In the genomic region with DNA sequence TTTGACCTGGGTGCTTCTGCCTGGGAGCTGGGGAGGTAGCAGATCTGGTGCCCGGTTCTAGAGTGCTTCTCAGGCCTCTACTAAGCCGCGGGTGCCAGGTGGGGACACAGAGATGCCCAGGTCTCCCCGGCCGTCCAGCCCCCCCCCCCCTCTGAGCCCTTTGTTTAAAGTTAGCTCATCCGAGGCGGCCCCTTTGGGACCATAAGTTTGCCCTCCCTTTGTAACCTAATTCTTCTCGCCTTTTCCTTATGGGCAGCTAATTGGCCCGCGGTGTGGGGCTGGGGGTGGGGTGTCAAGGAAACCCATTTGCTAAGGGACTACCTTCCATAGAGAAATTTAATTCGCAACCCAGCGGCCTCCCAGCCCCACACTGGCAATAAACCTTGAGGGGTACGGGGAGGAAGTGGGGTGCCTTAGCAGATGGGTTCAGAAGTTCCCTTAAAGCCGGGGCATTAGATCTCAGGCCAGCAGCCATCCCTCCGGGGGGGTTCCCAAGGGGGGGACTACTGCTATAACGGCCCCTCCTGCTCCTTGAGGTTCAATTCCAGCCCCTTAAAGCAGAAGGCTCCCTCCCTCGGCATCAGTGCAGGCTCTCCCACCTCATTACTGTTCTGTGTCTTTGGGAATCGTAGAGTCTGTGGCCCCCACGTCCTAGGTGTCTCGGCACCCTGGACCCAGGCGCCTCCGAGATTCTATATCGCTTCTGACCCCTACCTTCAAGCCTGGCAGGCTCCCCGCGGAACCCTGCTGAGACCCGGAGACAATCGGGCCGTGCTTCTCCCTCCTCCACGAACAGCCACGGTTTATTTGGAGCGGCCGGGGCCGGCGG, we compare ENCODE assay signal across 11 cellular contexts. TPM values are rescaled to one million over a fixed set of nuclear protein-coding genes. Genes with fewer than 3 reads are reported as not detected.
DNase-seq lines count a peak whose midpoint lies in the region; ATAC-seq and TF ChIP-seq lines count a peak whose summit lies in the region.
"Had no signal": no experiment of that assay in that cellular context is flagged by ENCODE, and none has a peak within 500 bp of the region (broad histone marks: within the 10 kb centered on the region; RNA-seq: fewer than 3 reads in every experiment).

No MANE protein-coding gene starts in this region.

- peaks cover 20% of the 10 kb centered on the region for H3K4me1 Mint-ChIP-seq in HFFc6 (ENCODE audit: low read depth)

- H3K79me2 ChIP-seq in neural cell (replicated peaks; ENCODE audit: insufficient read depth, low read length), result no peaks in the 10 kb centered on the region

- no peaks in the 10 kb centered on the region for H3K9me3 Mint-ChIP-seq in HFFc6

- TF ChIP-seq RAD21 in neural cell (conservative IDR thresholded peaks at IDR 0.05), result no peak

- peak overlapping the region; percentile 100 for H3K4me3 Mint-ChIP-seq in HFFc6

- H3K9ac ChIP-seq in neural cell (ENCODE audit: low read length), result no peak overlapping the region

- H3K36me3 ChIP-seq in BJ (ENCODE audit: control insufficient read depth, insufficient read depth, low read length), result peaks cover 2% of the 10 kb centered on the region
- H3K36me3 ChIP-seq in neural cell (ENCODE audit: insufficient read depth, low read length), result no peaks in the 10 kb centered on the region

- peak overlapping the region; percentile 91 for H3K4me3 ChIP-seq in BJ (ENCODE audit: low read depth, low read length)
- peak overlapping the region; percentile 86 for H3K4me3 ChIP-seq in coronary artery
- no peak overlapping the region for H3K4me3 ChIP-seq in neural cell (ENCODE audit: low read length)

- H3K27me3 Mint-ChIP-seq in HFFc6 (ENCODE audit: insufficient read depth), result peaks cover 7% of the 10 kb centered on the region

- TF ChIP-seq CTCF in BJ (IDR thresholded peaks at IDR 0.05; ENCODE audit: insufficient read depth, low read depth, low read length) (no peak), HFFc6 (IDR thresholded peaks at IDR 0.05) (no peak), coronary artery (IDR thresholded peaks at IDR 0.05) (no peak), neural cell (IDR thresholded peaks at IDR 0.05; ENCODE audit: poor library complexity, severe bottlenecking) (no peak)

- peak overlapping the region; percentile 94 for H3K27ac Mint-ChIP-seq in HFFc6

- H4K20me1 ChIP-seq in neural cell (ENCODE audit: insufficient read depth), result no peaks in the 10 kb centered on the region

- H3K27me3 ChIP-seq in BJ (ENCODE audit: control insufficient read depth, insufficient read depth, low read length) (no peaks in the 10 kb centered on the region; the same call in 1 of the 2 replicates), neural cell (ENCODE audit: insufficient read depth, low read depth, low read length) (peaks cover 100% of the 10 kb centered on the region)

- H3K9me2 ChIP-seq in neural cell (ENCODE audit: insufficient read depth, low read length), result no peaks in the 10 kb centered on the region

- POLR2A ChIA-PET in BJ (lab: Charles Lee), result no interaction called here

- no peak overlapping the region for H3K4me2 ChIP-seq in neural cell (ENCODE audit: low read length)

- TF ChIP-seq EP300 in neural cell (conservative IDR thresholded peaks at IDR 0.05; ENCODE audit: poor library complexity, severe bottlenecking), result no peak

- ATAC-seq in HG03469 (IDR thresholded peaks at IDR 0.05; ENCODE audit: unreplicated experiment), result no peak

- DNase-seq in BJ (ENCODE audit: low read depth), result no peak
- DNase-seq in HFFc6, result no peak
- peak; percentile 65 for DNase-seq in coronary artery (ENCODE audit: low spot score)
- no peak for DNase-seq in NOMO-1 treated with DMSO at 0.1 percent for 48 hours (lab: John Stamatoyannopoulos, UW; ENCODE audit: unreplicated experiment)
- no peak for DNase-seq in SHP77 (lab: John Stamatoyannopoulos, UW)
- no peak for DNase-seq in iPS-NIHi11 (ENCODE audit: low spot score)
- DNase-seq: NCI-H1048; stimulated activated CD4-positive, alpha-beta T cell treated with anti-CD3 and anti-CD28 coated beads, Interleukin-1b, Interleukin-23, amount 100 ng/mL, for 48 hours had no signal

- H3K9me3 ChIP-seq in neural cell (ENCODE audit: low read length), result no peaks in the 10 kb centered on the region

- no peak overlapping the region for H2AFZ ChIP-seq in neural cell (ENCODE audit: low read depth, low read length)

- no peak overlapping the region for H3K27ac ChIP-seq in coronary artery
- no peak overlapping the region for H3K27ac ChIP-seq in neural cell (ENCODE audit: low read length)

- CTCF ChIA-PET in BJ (lab: Yijun Ruan, JAX), result interaction anchor here (1.0 to 2.0 kb wide), 3 partner anchors 9 to 117 kb away, joined by 3 to 10 read pairs (median 3); no protein-coding TSS in a partner anchor

- H3K36me3 Mint-ChIP-seq in HFFc6 (ENCODE audit: low read depth), result peaks cover 28% of the 10 kb centered on the region

- no peaks in the 10 kb centered on the region for H3F3A ChIP-seq in neural cell (ENCODE audit: insufficient read depth, low read length, poor library complexity, severe bottlenecking)

TF ChIP-seq in neural cell, 6 proteins besides CTCF, POLR2A, EP300 and RAD21:
- no peak for TF ChIP-seq TAF1 (IDR thresholded peaks at IDR 0.05; ENCODE audit: low read depth)
- TF ChIP-seq MXI1 (conservative IDR thresholded peaks at IDR 0.05; ENCODE audit: poor library complexity, severe bottlenecking), result no peak
- TF ChIP-seq, protein P1, sequence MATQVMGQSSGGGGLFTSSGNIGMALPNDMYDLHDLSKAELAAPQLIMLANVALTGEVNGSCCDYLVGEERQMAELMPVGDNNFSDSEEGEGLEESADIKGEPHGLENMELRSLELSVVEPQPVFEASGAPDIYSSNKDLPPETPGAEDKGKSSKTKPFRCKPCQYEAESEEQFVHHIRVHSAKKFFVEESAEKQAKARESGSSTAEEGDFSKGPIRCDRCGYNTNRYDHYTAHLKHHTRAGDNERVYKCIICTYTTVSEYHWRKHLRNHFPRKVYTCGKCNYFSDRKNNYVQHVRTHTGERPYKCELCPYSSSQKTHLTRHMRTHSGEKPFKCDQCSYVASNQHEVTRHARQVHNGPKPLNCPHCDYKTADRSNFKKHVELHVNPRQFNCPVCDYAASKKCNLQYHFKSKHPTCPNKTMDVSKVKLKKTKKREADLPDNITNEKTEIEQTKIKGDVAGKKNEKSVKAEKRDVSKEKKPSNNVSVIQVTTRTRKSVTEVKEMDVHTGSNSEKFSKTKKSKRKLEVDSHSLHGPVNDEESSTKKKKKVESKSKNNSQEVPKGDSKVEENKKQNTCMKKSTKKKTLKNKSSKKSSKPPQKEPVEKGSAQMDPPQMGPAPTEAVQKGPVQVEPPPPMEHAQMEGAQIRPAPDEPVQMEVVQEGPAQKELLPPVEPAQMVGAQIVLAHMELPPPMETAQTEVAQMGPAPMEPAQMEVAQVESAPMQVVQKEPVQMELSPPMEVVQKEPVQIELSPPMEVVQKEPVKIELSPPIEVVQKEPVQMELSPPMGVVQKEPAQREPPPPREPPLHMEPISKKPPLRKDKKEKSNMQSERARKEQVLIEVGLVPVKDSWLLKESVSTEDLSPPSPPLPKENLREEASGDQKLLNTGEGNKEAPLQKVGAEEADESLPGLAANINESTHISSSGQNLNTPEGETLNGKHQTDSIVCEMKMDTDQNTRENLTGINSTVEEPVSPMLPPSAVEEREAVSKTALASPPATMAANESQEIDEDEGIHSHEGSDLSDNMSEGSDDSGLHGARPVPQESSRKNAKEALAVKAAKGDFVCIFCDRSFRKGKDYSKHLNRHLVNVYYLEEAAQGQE (IDR thresholded peaks at IDR 0.05; ENCODE audit: borderline replicate concordance), result no peak
- TF ChIP-seq POLR2AphosphoS5 (IDR thresholded peaks at IDR 0.05), result no peak
- peak; percentile 46 for TF ChIP-seq EZH2 (IDR thresholded peaks at IDR 0.05; ENCODE audit: borderline replicate concordance, insufficient read depth, low read length, poor library complexity, severe bottlenecking)
- TF ChIP-seq SMC3 (conservative IDR thresholded peaks at IDR 0.05; ENCODE audit: poor library complexity), result no peak

RNA-seq across cellular contexts. Expression of a gene that starts 1.7 kb away (rescaled TPM):
- polyA plus RNA-seq in BJ (2011; rRNA removed), result 8.3 and 13.4 TPM in 2 replicates
- 9.4 and 10.9 TPM in 2 replicates for polyA minus RNA-seq in BJ (2011; rRNA and poly(A)+ RNA removed)
- 10 to 100 TPM; 71.0 to 97.5 (median 79.6) TPM for total RNA-seq in HFFc6 (2021; fragmentation: NEBNext Ultra II Directional; extraction: Animal tissue kit (Norgen Biotek cat#: 25700))
- not detected in 2 replicates for polyA plus RNA-seq in neural cell
- polyA minus RNA-seq in neural cell, result not detected in 2 replicates

RNA-seq across cellular contexts. Expression of a gene that starts 24.6 kb away (rescaled TPM):
- polyA plus RNA-seq in BJ (2011; rRNA removed) (not detected in 2 replicates), neural cell (not detected in 2 replicates)
- not detected in 2 replicates for polyA minus RNA-seq in BJ (2011; rRNA and poly(A)+ RNA removed)
- not detected for total RNA-seq in HFFc6 (2021; fragmentation: NEBNext Ultra II Directional; extraction: Animal tissue kit (Norgen Biotek cat#: 25700))
- polyA minus RNA-seq in neural cell, result not detected in 2 replicates
- total RNA-seq: G401 had no signal
